Comparison of ENCODE assay signal across 8 cellular contexts in genomic region chr2:237923507-237924163, GRCh38. TPM values are rescaled to one million over a fixed set of nuclear protein-coding genes. Genes with fewer than 3 reads are reported as not detected.
DNase-seq lines count a peak whose midpoint lies in the region; ATAC-seq and TF ChIP-seq lines count a peak whose summit lies in the region.

No MANE protein-coding gene starts in this region.

- peak; percentile 38 to 83 (median 74) for DNase-seq in CD4-positive, alpha-beta T cell
- peak; percentile 52 for DNase-seq in NB4 (ENCODE audit: low read depth)
- DNase-seq in activated CD4-positive, alpha-beta T cell treated with anti-CD3 and anti-CD28 coated beads, Interleukin-2, amount 50 U/mL, for 4 hours = peak; percentile 74 to 76
- DNase-seq in mesenteric fat pad (ENCODE audit: low spot score) = peak; percentile 93
- peak; percentile 72 to 81 for DNase-seq in stimulated activated CD8-positive, alpha-beta memory T cell treated with anti-CD3 and anti-CD28 coated beads, Interleukin-2, amount 100 ng/mL, for 48 hours (ENCODE audit: low read depth in 2 of 2)
- no peak for DNase-seq in NCI-H748 (lab: John Stamatoyannopoulos, UW; ENCODE audit: unreplicated experiment)

- peaks cover 14% of the 10 kb centered on the region for H3K4me1 Mint-ChIP-seq in CD4-positive, alpha-beta T cell (ENCODE audit: low read depth)

- no peaks in the 10 kb centered on the region for H3K9me3 ChIP-seq in CD4-positive, alpha-beta T cell (ENCODE audit: control insufficient read depth, low read length)
- no peaks in the 10 kb centered on the region for H3K9me3 ChIP-seq in duodenal mucosa (ENCODE audit: control insufficient read depth in 1 of 2, low read length in 2 of 2)

- peak overlapping the region; percentile 39 to 78 for H3K9ac ChIP-seq in duodenal mucosa (ENCODE audit: low read depth in 1 of 2, low read length in 2 of 2)

- no peak overlapping the region for H3K27ac Mint-ChIP-seq in CD4-positive, alpha-beta T cell

- intact Hi-C loops in CD4-positive, alpha-beta T cell (cut with DNase I, micrococcal nuclease) = loop anchor here in 1 of 2 experiments (1.0 to 5.0 kb wide), 3 partner anchors 40 to 341 kb away; no protein-coding TSS in a partner anchor

- no peaks in the 10 kb centered on the region for H3K9me3 Mint-ChIP-seq in CD4-positive, alpha-beta T cell

- H3K4me1 ChIP-seq in duodenal mucosa (ENCODE audit: control insufficient read depth in 1 of 2, insufficient read depth in 2 of 2, low read length in 2 of 2) = peaks cover 0 to 13% of the 10 kb centered on the region in 2 donors

- H3K4me3 ChIP-seq in NB4 (ENCODE audit: low read depth, low read length) (no peak overlapping the region), duodenal mucosa (ENCODE audit: low read depth in 1 of 2, low read length in 2 of 2) (peak overlapping the region; percentile 61 to 73)

- peak overlapping the region; percentile 54 for H3K4me3 Mint-ChIP-seq in CD4-positive, alpha-beta T cell

- no peaks in the 10 kb centered on the region for H3K27me3 ChIP-seq in CD4-positive, alpha-beta T cell (ENCODE audit: control insufficient read depth, insufficient read depth, low read length)
- H3K27me3 ChIP-seq in duodenal mucosa (ENCODE audit: control insufficient read depth in 1 of 2, insufficient read depth in 2 of 2, low read length in 2 of 2) = no peaks in the 10 kb centered on the region

- TF ChIP-seq POLR2A in NB4 (IDR thresholded peaks at IDR 0.05; ENCODE audit: extremely low read depth, insufficient read length) = no peak

- POLR2A ChIA-PET in CD4-positive, alpha-beta T cell (lab: Charles Lee) = interaction anchor here (1.0 to 1.2 kb wide), 2 partner anchors 45 to 137 kb away, joined by 3 to 5 read pairs; partner anchors contain the start of gene SCLY

- H3K27ac ChIP-seq in CD4-positive, alpha-beta T cell (ENCODE audit: low read depth, low read length) = no peak overlapping the region
- H3K27ac ChIP-seq in duodenal mucosa (ENCODE audit: low read depth, low read length) = peak overlapping the region; percentile 30

- TF ChIP-seq CTCF in CD4-positive, alpha-beta T cell (IDR thresholded peaks at IDR 0.05) = peak; percentile 94
- TF ChIP-seq CTCF in NB4 (IDR thresholded peaks at IDR 0.05; ENCODE audit: low read depth, low read length) = peak; percentile 58

- CTCF ChIA-PET in CD4-positive, alpha-beta T cell (lab: Charles Lee) = interaction anchor here (0.8 to 1.7 kb wide), 8 partner anchors 9 to 315 kb away, joined by 3 to 4 read pairs (median 3); no protein-coding TSS in a partner anchor

- H3K36me3 ChIP-seq in duodenal mucosa (ENCODE audit: control insufficient read depth in 1 of 2, insufficient read depth in 2 of 2, low read length in 2 of 2) = no peaks in the 10 kb centered on the region

- H3K36me3 Mint-ChIP-seq in CD4-positive, alpha-beta T cell (ENCODE audit: low read depth) = no peaks in the 10 kb centered on the region

- H3K27me3 Mint-ChIP-seq in CD4-positive, alpha-beta T cell = no peaks in the 10 kb centered on the region

- ATAC-seq in CD4-positive, alpha-beta T cell (ENCODE audit: poor library complexity) = peak; percentile 99
- ATAC-seq in GM21786 (IDR thresholded peaks at IDR 0.05; ENCODE audit: unreplicated experiment) = peak; percentile 70

RNA-seq across cellular contexts. Expression of gene UBE2F, which starts 43.2 kb away (rescaled TPM):
- 10 to 100 TPM; 23.2 to 27.4 TPM for total RNA-seq in CD4-positive, alpha-beta T cell
- total RNA-seq in mesenteric fat pad = 58.8 TPM
